ENCODE assay signal across 2 cellular contexts in genomic region chr2:176157499-176158305, GRCh38.
TF ChIP-seq lines count a peak whose summit lies in the region.

No MANE protein-coding gene starts in this region.

TF ChIP-seq in HepG2, 621 proteins besides CTCF, POLR2A, EP300 and RAD21 (continues in another document):
- TF ChIP-seq ZNF432 (CRISPR knock-in tag; IDR thresholded peaks at IDR 0.05; ENCODE audit: borderline replicate concordance) (no peak), MATR3 (CRISPR knock-in tag; IDR thresholded peaks at IDR 0.05) (no peak), MEIS2 (CRISPR knock-in tag; IDR thresholded peaks at IDR 0.05) (no peak), E2F1 (CRISPR knock-in tag; IDR thresholded peaks at IDR 0.05) (no peak), ZNF235 (CRISPR knock-in tag; IDR thresholded peaks at IDR 0.05; ENCODE audit: borderline replicate concordance) (no peak), ATF7 (IDR thresholded peaks at IDR 0.05) (no peak), ATF7 (CRISPR knock-in tag; IDR thresholded peaks at IDR 0.05) (no peak), RORA (CRISPR knock-in tag; IDR thresholded peaks at IDR 0.05) (no peak), KDM5A (IDR thresholded peaks at IDR 0.05; ENCODE audit: borderline replicate concordance, low read length) (no peak), MED1 (CRISPR knock-in tag; IDR thresholded peaks at IDR 0.05) (no peak), RXRB (CRISPR knock-in tag; IDR thresholded peaks at IDR 0.05; ENCODE audit: borderline replicate concordance) (no peak), AGO2 (optimal IDR thresholded peaks at IDR 0.05; ENCODE audit: low read depth, low read length) (no peak), EZH2 (conservative IDR thresholded peaks at IDR 0.05; ENCODE audit: low read depth, low read length) (peak; percentile 94; the same call in 1 of the 2 replicates), ZNF660 (CRISPR knock-in tag; IDR thresholded peaks at IDR 0.05; ENCODE audit: borderline replicate concordance, low read depth) (no peak), RBAK (CRISPR knock-in tag; IDR thresholded peaks at IDR 0.05) (no peak), ZBTB38 (CRISPR knock-in tag; IDR thresholded peaks at IDR 0.05) (peak; percentile 15; the same call in 1 of the 2 replicates), CBX2 (IDR thresholded peaks at IDR 0.05; ENCODE audit: low read depth, low read length) (peak; percentile 97), CBX2 (CRISPR knock-in tag; IDR thresholded peaks at IDR 0.05; ENCODE audit: low read depth) (no peak), SP4 (CRISPR knock-in tag; IDR thresholded peaks at IDR 0.05) (no peak), ZNF552 (CRISPR knock-in tag; IDR thresholded peaks at IDR 0.05; ENCODE audit: borderline replicate concordance) (no peak), CENPX (CRISPR knock-in tag; IDR thresholded peaks at IDR 0.05) (no peak), SALL1 (CRISPR knock-in tag; IDR thresholded peaks at IDR 0.05) (peak; percentile 54; the same call in 1 of the 2 replicates), ZNF496 (CRISPR knock-in tag; IDR thresholded peaks at IDR 0.05; ENCODE audit: insufficient replicate concordance) (no peak), ZFP36 (IDR thresholded peaks at IDR 0.05; ENCODE audit: borderline replicate concordance, low read depth, low read length, partially characterized antibody) (peak; percentile 4)
- TF ChIP-seq, protein P1, sequence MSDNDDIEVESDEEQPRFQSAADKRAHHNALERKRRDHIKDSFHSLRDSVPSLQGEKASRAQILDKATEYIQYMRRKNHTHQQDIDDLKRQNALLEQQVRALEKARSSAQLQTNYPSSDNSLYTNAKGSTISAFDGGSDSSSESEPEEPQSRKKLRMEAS (IDR thresholded peaks at IDR 0.05): 0 out of 2 replicates have a peak, but pooled peaks have one; percentile 23
- TF ChIP-seq, protein P2, sequence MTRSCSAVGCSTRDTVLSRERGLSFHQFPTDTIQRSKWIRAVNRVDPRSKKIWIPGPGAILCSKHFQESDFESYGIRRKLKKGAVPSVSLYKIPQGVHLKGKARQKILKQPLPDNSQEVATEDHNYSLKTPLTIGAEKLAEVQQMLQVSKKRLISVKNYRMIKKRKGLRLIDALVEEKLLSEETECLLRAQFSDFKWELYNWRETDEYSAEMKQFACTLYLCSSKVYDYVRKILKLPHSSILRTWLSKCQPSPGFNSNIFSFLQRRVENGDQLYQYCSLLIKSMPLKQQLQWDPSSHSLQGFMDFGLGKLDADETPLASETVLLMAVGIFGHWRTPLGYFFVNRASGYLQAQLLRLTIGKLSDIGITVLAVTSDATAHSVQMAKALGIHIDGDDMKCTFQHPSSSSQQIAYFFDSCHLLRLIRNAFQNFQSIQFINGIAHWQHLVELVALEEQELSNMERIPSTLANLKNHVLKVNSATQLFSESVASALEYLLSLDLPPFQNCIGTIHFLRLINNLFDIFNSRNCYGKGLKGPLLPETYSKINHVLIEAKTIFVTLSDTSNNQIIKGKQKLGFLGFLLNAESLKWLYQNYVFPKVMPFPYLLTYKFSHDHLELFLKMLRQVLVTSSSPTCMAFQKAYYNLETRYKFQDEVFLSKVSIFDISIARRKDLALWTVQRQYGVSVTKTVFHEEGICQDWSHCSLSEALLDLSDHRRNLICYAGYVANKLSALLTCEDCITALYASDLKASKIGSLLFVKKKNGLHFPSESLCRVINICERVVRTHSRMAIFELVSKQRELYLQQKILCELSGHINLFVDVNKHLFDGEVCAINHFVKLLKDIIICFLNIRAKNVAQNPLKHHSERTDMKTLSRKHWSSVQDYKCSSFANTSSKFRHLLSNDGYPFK (CRISPR knock-in tag; IDR thresholded peaks at IDR 0.05; ENCODE audit: borderline replicate concordance): no peak
- TF ChIP-seq, protein P3, sequence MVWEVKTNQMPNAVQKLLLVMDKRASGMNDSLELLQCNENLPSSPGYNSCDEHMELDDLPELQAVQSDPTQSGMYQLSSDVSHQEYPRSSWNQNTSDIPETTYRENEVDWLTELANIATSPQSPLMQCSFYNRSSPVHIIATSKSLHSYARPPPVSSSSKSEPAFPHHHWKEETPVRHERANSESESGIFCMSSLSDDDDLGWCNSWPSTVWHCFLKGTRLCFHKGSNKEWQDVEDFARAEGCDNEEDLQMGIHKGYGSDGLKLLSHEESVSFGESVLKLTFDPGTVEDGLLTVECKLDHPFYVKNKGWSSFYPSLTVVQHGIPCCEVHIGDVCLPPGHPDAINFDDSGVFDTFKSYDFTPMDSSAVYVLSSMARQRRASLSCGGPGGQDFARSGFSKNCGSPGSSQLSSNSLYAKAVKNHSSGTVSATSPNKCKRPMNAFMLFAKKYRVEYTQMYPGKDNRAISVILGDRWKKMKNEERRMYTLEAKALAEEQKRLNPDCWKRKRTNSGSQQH (CRISPR knock-in tag; IDR thresholded peaks at IDR 0.05; ENCODE audit: low read depth): no peak

TF ChIP-seq in SK-N-SH, 30 proteins besides CTCF, POLR2A, EP300 and RAD21:
- TF ChIP-seq, protein P4, sequence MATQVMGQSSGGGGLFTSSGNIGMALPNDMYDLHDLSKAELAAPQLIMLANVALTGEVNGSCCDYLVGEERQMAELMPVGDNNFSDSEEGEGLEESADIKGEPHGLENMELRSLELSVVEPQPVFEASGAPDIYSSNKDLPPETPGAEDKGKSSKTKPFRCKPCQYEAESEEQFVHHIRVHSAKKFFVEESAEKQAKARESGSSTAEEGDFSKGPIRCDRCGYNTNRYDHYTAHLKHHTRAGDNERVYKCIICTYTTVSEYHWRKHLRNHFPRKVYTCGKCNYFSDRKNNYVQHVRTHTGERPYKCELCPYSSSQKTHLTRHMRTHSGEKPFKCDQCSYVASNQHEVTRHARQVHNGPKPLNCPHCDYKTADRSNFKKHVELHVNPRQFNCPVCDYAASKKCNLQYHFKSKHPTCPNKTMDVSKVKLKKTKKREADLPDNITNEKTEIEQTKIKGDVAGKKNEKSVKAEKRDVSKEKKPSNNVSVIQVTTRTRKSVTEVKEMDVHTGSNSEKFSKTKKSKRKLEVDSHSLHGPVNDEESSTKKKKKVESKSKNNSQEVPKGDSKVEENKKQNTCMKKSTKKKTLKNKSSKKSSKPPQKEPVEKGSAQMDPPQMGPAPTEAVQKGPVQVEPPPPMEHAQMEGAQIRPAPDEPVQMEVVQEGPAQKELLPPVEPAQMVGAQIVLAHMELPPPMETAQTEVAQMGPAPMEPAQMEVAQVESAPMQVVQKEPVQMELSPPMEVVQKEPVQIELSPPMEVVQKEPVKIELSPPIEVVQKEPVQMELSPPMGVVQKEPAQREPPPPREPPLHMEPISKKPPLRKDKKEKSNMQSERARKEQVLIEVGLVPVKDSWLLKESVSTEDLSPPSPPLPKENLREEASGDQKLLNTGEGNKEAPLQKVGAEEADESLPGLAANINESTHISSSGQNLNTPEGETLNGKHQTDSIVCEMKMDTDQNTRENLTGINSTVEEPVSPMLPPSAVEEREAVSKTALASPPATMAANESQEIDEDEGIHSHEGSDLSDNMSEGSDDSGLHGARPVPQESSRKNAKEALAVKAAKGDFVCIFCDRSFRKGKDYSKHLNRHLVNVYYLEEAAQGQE (IDR thresholded peaks at IDR 0.05; ENCODE audit: low read depth, low read length): no peak
- 0 out of 2 replicates have a peak, but pooled peaks have one; percentile 3 for TF ChIP-seq SMC3 (IDR thresholded peaks at IDR 0.05; ENCODE audit: low read depth, low read length)
- TF ChIP-seq MXI1 (IDR thresholded peaks at IDR 0.05; ENCODE audit: low read depth, low read length): peak; percentile 18; the same call in 1 of the 2 replicates
- TF ChIP-seq, protein P5, sequence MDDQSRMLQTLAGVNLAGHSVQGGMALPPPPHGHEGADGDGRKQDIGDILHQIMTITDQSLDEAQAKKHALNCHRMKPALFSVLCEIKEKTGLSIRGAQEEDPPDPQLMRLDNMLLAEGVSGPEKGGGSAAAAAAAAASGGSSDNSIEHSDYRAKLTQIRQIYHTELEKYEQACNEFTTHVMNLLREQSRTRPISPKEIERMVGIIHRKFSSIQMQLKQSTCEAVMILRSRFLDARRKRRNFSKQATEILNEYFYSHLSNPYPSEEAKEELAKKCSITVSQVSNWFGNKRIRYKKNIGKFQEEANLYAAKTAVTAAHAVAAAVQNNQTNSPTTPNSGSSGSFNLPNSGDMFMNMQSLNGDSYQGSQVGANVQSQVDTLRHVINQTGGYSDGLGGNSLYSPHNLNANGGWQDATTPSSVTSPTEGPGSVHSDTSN (IDR thresholded peaks at IDR 0.05): no peak
- TF ChIP-seq, protein P6, sequence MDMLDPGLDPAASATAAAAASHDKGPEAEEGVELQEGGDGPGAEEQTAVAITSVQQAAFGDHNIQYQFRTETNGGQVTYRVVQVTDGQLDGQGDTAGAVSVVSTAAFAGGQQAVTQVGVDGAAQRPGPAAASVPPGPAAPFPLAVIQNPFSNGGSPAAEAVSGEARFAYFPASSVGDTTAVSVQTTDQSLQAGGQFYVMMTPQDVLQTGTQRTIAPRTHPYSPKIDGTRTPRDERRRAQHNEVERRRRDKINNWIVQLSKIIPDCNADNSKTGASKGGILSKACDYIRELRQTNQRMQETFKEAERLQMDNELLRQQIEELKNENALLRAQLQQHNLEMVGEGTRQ (IDR thresholded peaks at IDR 0.05; ENCODE audit: borderline replicate concordance, low read depth, low read length): no peak
- no peak for TF ChIP-seq MEF2A (IDR thresholded peaks at IDR 0.05; ENCODE audit: borderline replicate concordance, low read depth)
- TF ChIP-seq TCF12 (IDR thresholded peaks at IDR 0.05): no peak
- TF ChIP-seq, protein P1 (IDR thresholded peaks at IDR 0.05; ENCODE audit: low read depth): peak; percentile 63; the same call in 1 of the 2 replicates
TF ChIP-seq in SK-N-SH: peak in this region for 3.
